2 cellular contexts compared by ENCODE assay signal in the genomic region with DNA sequence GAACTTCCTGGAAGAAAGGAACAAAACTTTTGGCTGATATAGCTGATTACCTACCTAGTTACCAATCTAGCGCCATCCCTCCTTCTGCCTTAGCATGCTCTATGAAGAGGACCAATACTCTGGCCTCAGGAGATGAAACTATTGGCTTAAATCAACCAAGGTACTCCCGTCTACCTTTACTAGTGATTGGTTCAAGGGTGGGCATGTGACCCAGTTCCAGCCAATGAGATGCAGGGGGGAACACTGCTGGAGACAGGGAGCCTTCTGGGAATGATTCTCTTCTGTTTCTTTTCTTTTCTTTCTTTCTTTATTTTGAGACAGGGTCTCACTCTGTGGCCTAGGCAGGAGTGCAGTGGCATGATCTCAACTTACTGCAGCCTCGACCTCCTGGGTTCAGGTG.
TF ChIP-seq lines count a peak whose summit lies in the region.

No MANE protein-coding gene starts in this region.

TF ChIP-seq in HepG2, 621 proteins besides CTCF, POLR2A, EP300 and RAD21:
- TF ChIP-seq FOXK1 (CRISPR knock-in tag; IDR thresholded peaks at IDR 0.05; ENCODE audit: borderline replicate concordance, low read depth) (no peak), ZFP82 (CRISPR knock-in tag; IDR thresholded peaks at IDR 0.05; ENCODE audit: borderline replicate concordance) (no peak), PBX3 (CRISPR knock-in tag; IDR thresholded peaks at IDR 0.05; ENCODE audit: borderline replicate concordance) (no peak), ZKSCAN5 (CRISPR knock-in tag; IDR thresholded peaks at IDR 0.05) (no peak), ZNF703 (CRISPR knock-in tag; IDR thresholded peaks at IDR 0.05; ENCODE audit: borderline replicate concordance) (no peak), RXRB (CRISPR knock-in tag; IDR thresholded peaks at IDR 0.05; ENCODE audit: borderline replicate concordance) (no peak), ZBTB10 (CRISPR knock-in tag; IDR thresholded peaks at IDR 0.05; ENCODE audit: borderline replicate concordance) (no peak), ZNF224 (CRISPR knock-in tag; IDR thresholded peaks at IDR 0.05) (no peak), KDM5B (CRISPR knock-in tag; IDR thresholded peaks at IDR 0.05; ENCODE audit: borderline replicate concordance) (no peak), USF2 (IDR thresholded peaks at IDR 0.05; ENCODE audit: low read depth, low read length) (no peak), USF2 (CRISPR knock-in tag; IDR thresholded peaks at IDR 0.05; ENCODE audit: borderline replicate concordance) (peak; percentile 31; the same call in 1 of the 2 replicates), ZKSCAN1 (IDR thresholded peaks at IDR 0.05; ENCODE audit: low read length) (no peak), NFYB (CRISPR knock-in tag; IDR thresholded peaks at IDR 0.05) (peak; percentile 62), ZNF850 (CRISPR knock-in tag; conservative IDR thresholded peaks at IDR 0.05) (no peak), U2AF2 (IDR thresholded peaks at IDR 0.05; ENCODE audit: low read depth, low read length) (no peak), IKZF4 (CRISPR knock-in tag; IDR thresholded peaks at IDR 0.05; ENCODE audit: borderline replicate concordance, low read depth, not compliant biosample characterization) (no peak)
- TF ChIP-seq, protein P1, sequence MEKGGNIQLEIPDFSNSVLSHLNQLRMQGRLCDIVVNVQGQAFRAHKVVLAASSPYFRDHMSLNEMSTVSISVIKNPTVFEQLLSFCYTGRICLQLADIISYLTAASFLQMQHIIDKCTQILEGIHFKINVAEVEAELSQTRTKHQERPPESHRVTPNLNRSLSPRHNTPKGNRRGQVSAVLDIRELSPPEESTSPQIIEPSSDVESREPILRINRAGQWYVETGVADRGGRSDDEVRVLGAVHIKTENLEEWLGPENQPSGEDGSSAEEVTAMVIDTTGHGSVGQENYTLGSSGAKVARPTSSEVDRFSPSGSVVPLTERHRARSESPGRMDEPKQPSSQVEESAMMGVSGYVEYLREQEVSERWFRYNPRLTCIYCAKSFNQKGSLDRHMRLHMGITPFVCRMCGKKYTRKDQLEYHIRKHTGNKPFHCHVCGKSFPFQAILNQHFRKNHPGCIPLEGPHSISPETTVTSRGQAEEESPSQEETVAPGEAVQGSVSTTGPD (CRISPR knock-in tag; IDR thresholded peaks at IDR 0.05), result no peak

TF ChIP-seq in K562, 482 proteins besides CTCF, POLR2A, EP300 and RAD21:
- TF ChIP-seq KDM1A (IDR thresholded peaks at IDR 0.05), result no peak
- TF ChIP-seq RAD51 (IDR thresholded peaks at IDR 0.05; ENCODE audit: borderline replicate concordance, low read depth), result peak; percentile 84
- TF ChIP-seq NFYB (IDR thresholded peaks at IDR 0.05; ENCODE audit: extremely low read depth, insufficient read length), result peak; percentile 87
- TF ChIP-seq FOS (IDR thresholded peaks at IDR 0.05; ENCODE audit: extremely low read depth, insufficient read length), result peak; percentile 61
- no peak for TF ChIP-seq POLR3A (IDR thresholded peaks at IDR 0.05; ENCODE audit: borderline replicate concordance, extremely low read depth, insufficient read depth, insufficient read length)
- TF ChIP-seq SETDB1 (IDR thresholded peaks at IDR 0.05; ENCODE audit: low read length), result no peak
- TF ChIP-seq SMARCC2 (IDR thresholded peaks at IDR 0.05; ENCODE audit: low read depth), result no peak
- TF ChIP-seq USF2 (CRISPR knock-in tag; IDR thresholded peaks at IDR 0.05), result peak; percentile 91
- TF ChIP-seq CCAR2 (IDR thresholded peaks at IDR 0.05; ENCODE audit: low read depth, low read length), result no peak
- TF ChIP-seq USF1 (CRISPR knock-in tag; IDR thresholded peaks at IDR 0.05), result peak; percentile 89
- no peak for TF ChIP-seq ZNF511 (CRISPR knock-in tag; IDR thresholded peaks at IDR 0.05)
- no peak for TF ChIP-seq ZNF589 (CRISPR knock-in tag; IDR thresholded peaks at IDR 0.05; ENCODE audit: low read depth)
